23 cellular contexts compared by ENCODE assay signal in genomic region chr5:67619235-67619634, GRCh38.
"Had no signal": no experiment of that assay in that cellular context is flagged by ENCODE, and none has a peak within 500 bp of the region (broad histone marks: within the 10 kb centered on the region; RNA-seq: fewer than 3 reads in every experiment).

No MANE protein-coding gene starts in this region.

- H3K4me1 Mint-ChIP-seq: activated B cell treated with CpG ODN at 0.5 μM for 24 hours; activated CD4-positive, alpha-beta T cell treated with anti-CD3 and anti-CD28 coated beads, Interleukin-2, amount 10 ng/mL, durations not matched to agents 24 days and 14 days had no signal

- DNase-seq: activated B cell treated with CpG ODN at 0.5 μM for 24 hours; activated CD4-positive, alpha-beta T cell treated with anti-CD3 and anti-CD28 coated beads, Interleukin-2, amount 10 ng/mL, durations not matched to agents 24 days and 14 days; activated CD8-positive, alpha-beta T cell treated with anti-CD3 and anti-CD28 coated beads for 36 hours; activated naive CD4-positive, alpha-beta T cell treated with anti-CD3 and anti-CD28 coated beads for 36 hours; activated T-cell treated with anti-CD3 and anti-CD28 coated beads, Interleukin-2, amount 50 U/mL, for 1 hour; aorta; brain microvascular endothelial cell; cortex of kidney; effector CD8-positive, alpha-beta T cell; hippocampal formation; left colon; lower lobe of right lung; midbrain; stimulated activated CD4-positive, alpha-beta T cell treated with anti-CD3 and anti-CD28 coated beads, Interleukin-2, amount 100 ng/mL, for 24 hours; stimulated activated naive CD4-positive, alpha-beta T cell treated with Interleukin-2 at 50 U/mL for 16 hours had no signal

- H3K9me3 Mint-ChIP-seq: activated B cell treated with CpG ODN at 0.5 μM for 24 hours; activated CD4-positive, alpha-beta T cell treated with anti-CD3 and anti-CD28 coated beads, Interleukin-2, amount 10 ng/mL, durations not matched to agents 24 days and 14 days; activated CD8-positive, alpha-beta T cell treated with anti-CD3 and anti-CD28 coated beads for 36 hours; activated naive CD4-positive, alpha-beta T cell treated with anti-CD3 and anti-CD28 coated beads for 36 hours; activated T-helper 2 cell treated with anti-CD3 and anti-CD28 coated beads, Interferon-gamma antibody, Interleukin-2, Interleukin-4, amounts not matched to agents 10 μg/mL and 5 μg/mL and 100 μg/mL, durations not matched to agents 14 hours and 24 hours and 36 hours; T-helper 2 cell treated with Interferon-gamma antibody and Interleukin-4, amounts not matched to agents 5 μg/mL and 100 μg/mL, for 36 hours had no signal

- ATAC-seq: activated CD8-positive, alpha-beta T cell treated with anti-CD3 and anti-CD28 coated beads for 36 hours; left colon had no signal

- H3K4me3 Mint-ChIP-seq: activated B cell treated with CpG ODN at 0.5 μM for 24 hours; activated CD4-positive, alpha-beta T cell treated with anti-CD3 and anti-CD28 coated beads, Interleukin-2, amount 10 ng/mL, durations not matched to agents 24 days and 14 days; activated CD8-positive, alpha-beta T cell treated with anti-CD3 and anti-CD28 coated beads for 36 hours; activated naive CD4-positive, alpha-beta T cell treated with anti-CD3 and anti-CD28 coated beads for 36 hours; nephron; T-helper 2 cell treated with Interferon-gamma antibody and Interleukin-4, amounts not matched to agents 5 μg/mL and 100 μg/mL, for 36 hours had no signal

- H3K9me3 ChIP-seq: esophagus muscularis mucosa, lower lobe of right lung, right atrium auricular region, tibial nerve had no signal

- H3K4me3 ChIP-seq: esophagus muscularis mucosa, lower lobe of right lung, right atrium auricular region, tibial nerve had no signal

- H3K27me3 Mint-ChIP-seq: activated CD8-positive, alpha-beta T cell treated with anti-CD3 and anti-CD28 coated beads for 36 hours; progenitor cell of endocrine pancreas had no signal

- H3K4me1 ChIP-seq: lower lobe of right lung had no signal

- H3K27ac Mint-ChIP-seq: activated B cell treated with CpG ODN at 0.5 μM for 24 hours; activated CD4-positive, alpha-beta T cell treated with anti-CD3 and anti-CD28 coated beads, Interleukin-2, amount 10 ng/mL, durations not matched to agents 24 days and 14 days; activated CD8-positive, alpha-beta T cell treated with anti-CD3 and anti-CD28 coated beads for 36 hours; activated naive CD4-positive, alpha-beta T cell treated with anti-CD3 and anti-CD28 coated beads for 36 hours; activated T-helper 2 cell treated with anti-CD3 and anti-CD28 coated beads, Interferon-gamma antibody, Interleukin-2, Interleukin-4, amounts not matched to agents 10 μg/mL and 5 μg/mL and 100 μg/mL, durations not matched to agents 14 hours and 24 hours and 36 hours; nephron; progenitor cell of endocrine pancreas; T-helper 2 cell treated with Interferon-gamma antibody and Interleukin-4, amounts not matched to agents 5 μg/mL and 100 μg/mL, for 36 hours had no signal

- H3K36me3 ChIP-seq: brain microvascular endothelial cell, esophagus muscularis mucosa, lower lobe of right lung, right atrium auricular region, tibial nerve had no signal

- H3K27ac ChIP-seq: brain microvascular endothelial cell, esophagus muscularis mucosa, lower lobe of right lung, right atrium auricular region, tibial nerve had no signal

- H3K27me3 ChIP-seq: brain microvascular endothelial cell, esophagus muscularis mucosa, right atrium auricular region, tibial nerve had no signal

- FAIRE-seq: islet of Langerhans had no signal
